Comparison of ENCODE assay signal across 1 cellular context in the genomic region with DNA sequence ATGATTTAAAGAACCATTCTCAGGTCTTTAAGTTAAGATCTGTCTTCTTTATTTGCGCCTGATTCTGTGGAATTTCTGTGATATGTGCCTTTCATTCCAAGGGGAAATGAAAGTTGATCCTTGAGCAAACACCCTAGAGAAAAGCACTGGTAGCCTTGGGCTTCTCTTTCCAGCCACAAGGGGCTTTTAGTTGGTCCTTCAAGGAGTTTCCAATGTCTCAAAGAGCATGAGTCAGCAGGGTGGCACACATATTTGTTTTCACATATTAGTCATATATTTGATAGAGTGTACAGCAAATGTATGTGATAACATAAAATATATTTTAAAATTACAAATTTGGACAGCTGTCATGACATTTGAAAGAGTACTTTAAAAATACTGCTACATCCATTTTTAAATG.
TF ChIP-seq lines count a peak whose summit lies in the region.

No MANE protein-coding gene starts in this region.

TF ChIP-seq in GM23338, 12 proteins besides CTCF, POLR2A, EP300 and RAD21 (continued from another document):
- TF ChIP-seq, protein P1, sequence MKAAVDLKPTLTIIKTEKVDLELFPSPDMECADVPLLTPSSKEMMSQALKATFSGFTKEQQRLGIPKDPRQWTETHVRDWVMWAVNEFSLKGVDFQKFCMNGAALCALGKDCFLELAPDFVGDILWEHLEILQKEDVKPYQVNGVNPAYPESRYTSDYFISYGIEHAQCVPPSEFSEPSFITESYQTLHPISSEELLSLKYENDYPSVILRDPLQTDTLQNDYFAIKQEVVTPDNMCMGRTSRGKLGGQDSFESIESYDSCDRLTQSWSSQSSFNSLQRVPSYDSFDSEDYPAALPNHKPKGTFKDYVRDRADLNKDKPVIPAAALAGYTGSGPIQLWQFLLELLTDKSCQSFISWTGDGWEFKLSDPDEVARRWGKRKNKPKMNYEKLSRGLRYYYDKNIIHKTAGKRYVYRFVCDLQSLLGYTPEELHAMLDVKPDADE (IDR thresholded peaks at IDR 0.05), result no peak
